In genomic region chr11:113572349-113572748, GRCh38 we compare ENCODE assay signal across 27 cellular contexts.
A peak's percentile ranks its signal among the peaks of the same experiment; 100 is the strongest.
DNase-seq lines count a peak whose midpoint lies in the region; TF ChIP-seq lines count a peak whose summit lies in the region.
"Had no signal": no experiment of that assay in that cellular context is flagged by ENCODE, and none has a peak within 500 bp of the region (broad histone marks: within the 10 kb centered on the region; RNA-seq: fewer than 3 reads in every experiment).

No MANE protein-coding gene starts in this region.

- H3K4me3 ChIP-seq in ascending aorta: no peak overlapping the region
- H3K4me3 ChIP-seq in left ventricle myocardium inferior: no peak overlapping the region
- H3K4me3 ChIP-seq: PC-9, SJSA1 had no signal

- peak overlapping the region; percentile 63 to 74 for H3K27ac ChIP-seq in ascending aorta
- no peak overlapping the region for H3K27ac ChIP-seq in left ventricle myocardium inferior (replicated peaks)
- H3K27ac ChIP-seq: 22Rv1, KMS-11, PC-9, SJSA1 had no signal

- DNase-seq in AG08395 (ENCODE audit: low spot score) (peak; percentile 22), GM03348 (ENCODE audit: low spot score) (peak; percentile 37), ascending aorta (ENCODE audit: low spot score in 2 of 2) (no peak), left ventricle myocardium inferior (no peak), CD14-positive monocyte (ENCODE audit: low spot score) (no peak), T-helper 1 cell (no peak), dedifferentiated amniotic fluid mesenchymal stem cell (ENCODE audit: extremely low spot score) (no peak)
- DNase-seq: ACHN; AML-193; C1 segment of cervical spinal cord; CD8-positive, alpha-beta T cell; DMS 273 treated with DMSO at 0.1 percent for 48 hours; DMS79 treated with DMSO at 0.1 percent for 48 hours; MM.1S; NCI-H1048; NCI-H1417; NCI-H1694; NCI-H2029 treated with DMSO at 0.1 percent for 48 hours; NCI-H526 treated with DMSO at 0.1 percent for 48 hours; PC-9; Right ventricle myocardium superior; RPMI8226 had no signal

- H3K9me3 Mint-ChIP-seq in nephron (no peaks in the 10 kb centered on the region), CD14-positive monocyte (peaks cover 0 to 3% (median 0%) of the 10 kb centered on the region in 7 donors)
- H3K9me3 Mint-ChIP-seq: CD8-positive, alpha-beta T cell had no signal

- H3K36me3 Mint-ChIP-seq in nephron (ENCODE audit: low read depth) (no peaks in the 10 kb centered on the region), CD14-positive monocyte (no peaks in the 10 kb centered on the region)
- H3K36me3 Mint-ChIP-seq: CD8-positive, alpha-beta T cell; IgD-negative memory B cell had no signal

- no peaks in the 10 kb centered on the region for H3K27me3 ChIP-seq in ascending aorta
- no peaks in the 10 kb centered on the region for H3K27me3 ChIP-seq in left ventricle myocardium inferior (ENCODE audit: low read depth)
- H3K27me3 ChIP-seq: SJSA1 had no signal

- intact Hi-C loops in ascending aorta (cut with DNase I) (loop anchor here (5.0 kb wide), 1 partner anchor 60 kb away; no protein-coding TSS in a partner anchor), left ventricle myocardium inferior (cut with micrococcal nuclease) (no loop called here), CD14-positive monocyte (cut with micrococcal nuclease) (no loop called here)

- H3K4me3 Mint-ChIP-seq in nephron (no peak overlapping the region), CD14-positive monocyte (no peak overlapping the region)
- H3K4me3 Mint-ChIP-seq: CD8-positive, alpha-beta T cell; IgD-negative memory B cell had no signal

- H3K36me3 ChIP-seq in ascending aorta: no peaks in the 10 kb centered on the region
- H3K36me3 ChIP-seq in left ventricle myocardium inferior: no peaks in the 10 kb centered on the region
- H3K36me3 ChIP-seq: SJSA1 had no signal

- no peak for TF ChIP-seq CTCF in ascending aorta (IDR thresholded peaks at IDR 0.05)
- TF ChIP-seq CTCF in nephron (IDR thresholded peaks at IDR 0.05; ENCODE audit: unreplicated experiment in 3 of 3): no peak
- no peak for TF ChIP-seq CTCF in left ventricle myocardium inferior (IDR thresholded peaks at IDR 0.05; ENCODE audit: borderline replicate concordance)
- TF ChIP-seq CTCF in CD14-positive monocyte (IDR thresholded peaks at IDR 0.05): no peak

- peak overlapping the region; percentile 13 to 57 (median 54) for H3K27ac Mint-ChIP-seq in nephron
- H3K27ac Mint-ChIP-seq in CD14-positive monocyte: no peak overlapping the region
- H3K27ac Mint-ChIP-seq: CD8-positive, alpha-beta T cell; IgD-negative memory B cell had no signal

- H3K4me1 ChIP-seq in ascending aorta (peaks cover 4 to 17% of the 10 kb centered on the region in 2 donors), left ventricle myocardium inferior (peaks cover 9% of the 10 kb centered on the region)
- H3K4me1 ChIP-seq: SJSA1 had no signal

- H3K4me1 Mint-ChIP-seq in nephron: peaks cover 37% of the 10 kb centered on the region
- H3K4me1 Mint-ChIP-seq in CD14-positive monocyte: no peaks in the 10 kb centered on the region

- H3K27me3 Mint-ChIP-seq in nephron (ENCODE audit: low read depth) (peaks cover 11% of the 10 kb centered on the region), CD14-positive monocyte (ENCODE audit: low read depth in 3 of 3) (peaks cover 6 to 8% (median 7%) of the 10 kb centered on the region in 3 donors)

- no peaks in the 10 kb centered on the region for H3K9me3 ChIP-seq in ascending aorta
- H3K9me3 ChIP-seq in left ventricle myocardium inferior (replicated peaks): no peaks in the 10 kb centered on the region
- H3K9me3 ChIP-seq: SJSA1 had no signal

Comparison
In these comparisons a context has a peak if more than half of its experiments do, and no peak if none do; other contexts are left out.
1. DNase-seq: peak in AG08395 (single experiment) and GM03348 (single experiment); none in ascending aorta (0 of 2), left ventricle myocardium inferior (single experiment), CD14-positive monocyte (single experiment), T-helper 1 cell (0 of 5) and dedifferentiated amniotic fluid mesenchymal stem cell (single experiment).
2. H3K27ac Mint-ChIP-seq: peak in nephron (3 of 3); none in CD14-positive monocyte (0 of 7).